ENCODE assay signal across 9 cellular contexts in genomic region chr19:16445238-16446107, GRCh38. TPM values are rescaled to one million over a fixed set of nuclear protein-coding genes. Genes with fewer than 3 reads are reported as not detected.
DNase-seq lines count a peak whose midpoint lies in the region; ATAC-seq and TF ChIP-seq lines count a peak whose summit lies in the region.
"Had no signal": no experiment of that assay in that cellular context is flagged by ENCODE, and none has a peak within 500 bp of the region (broad histone marks: within the 10 kb centered on the region; RNA-seq: fewer than 3 reads in every experiment).

No MANE protein-coding gene starts in this region.

- TF ChIP-seq CTCF in neural crest cell (conservative IDR thresholded peaks at IDR 0.05), result no peak

- H3K4me3 Mint-ChIP-seq in T-helper 17 cell (no peak overlapping the region), neural crest cell (no peak overlapping the region)

- H3K36me3 Mint-ChIP-seq in T-helper 17 cell (ENCODE audit: low read depth) (peaks cover 2% of the 10 kb centered on the region), neural crest cell (ENCODE audit: low read depth) (peaks cover 6% of the 10 kb centered on the region)

- no peaks in the 10 kb centered on the region for H3K9me3 ChIP-seq in T-helper 17 cell (ENCODE audit: control insufficient read depth, low read length, poor library complexity, severe bottlenecking)
- H3K9me3 ChIP-seq: A549 had no signal

- H3K27me3 Mint-ChIP-seq in T-helper 17 cell (no peaks in the 10 kb centered on the region), neural crest cell (ENCODE audit: low read depth) (no peaks in the 10 kb centered on the region)

- no peaks in the 10 kb centered on the region for H3K9me3 Mint-ChIP-seq in neural crest cell

- H3K27ac Mint-ChIP-seq in T-helper 17 cell, result peak overlapping the region; percentile 27
- H3K27ac Mint-ChIP-seq in neural crest cell (ENCODE audit: unreplicated experiment), result peak overlapping the region; percentile 37

- DNase-seq in NCI-H2081 (lab: John Stamatoyannopoulos, UW) (peak; percentile 7 to 17), NCI-H2081 treated with DMSO at 0.1 percent for 48 hours (lab: John Stamatoyannopoulos, UW) (no peak), T-helper 17 cell (no peak), neural crest cell (ENCODE audit: low read depth, low spot score) (no peak), dedifferentiated amniotic fluid mesenchymal stem cell (ENCODE audit: extremely low spot score) (no peak), activated gamma-delta T cell treated with Interleukin-2 at 50 U/mL for 16 hours (no peak)
- DNase-seq in effector CD8-positive, alpha-beta T cell (lab: John Stamatoyannopoulos, UW), result no peak

- ATAC-seq in HG03196 (IDR thresholded peaks at IDR 0.05; ENCODE audit: unreplicated experiment), result peak; percentile 38
- ATAC-seq in T-helper 17 cell, result peak; percentile 21

- H3K4me1 Mint-ChIP-seq in T-helper 17 cell (peaks cover 46% of the 10 kb centered on the region), neural crest cell (peaks cover 56% of the 10 kb centered on the region)

RNA-seq across cellular contexts. Expression of gene EPS15L1, which starts 26.3 kb away (rescaled TPM):
- 10 to 100 TPM; 42.7 to 44.1 TPM for total RNA-seq in T-helper 17 cell
- 57.6 and 62.9 TPM in 2 replicates for total RNA-seq in neural crest cell

RNA-seq across cellular contexts. Expression of gene CALR3, which starts 50.5 kb away (rescaled TPM):
- total RNA-seq in T-helper 17 cell, result not detected
- total RNA-seq in neural crest cell, result not detected in 2 replicates

RNA-seq across cellular contexts. Expression of gene C19orf44, which starts 50.7 kb away (rescaled TPM):
- total RNA-seq in T-helper 17 cell (1 to 10 TPM; 1.3 to 2.1 TPM), neural crest cell (9.0 and 9.6 TPM in 2 replicates)

Comparison
In these comparisons a context has a peak if more than half of its experiments do, and no peak if none do; other contexts are left out.
1. DNase-seq: peak in NCI-H2081 (2 of 2); none in NCI-H2081 treated with DMSO at 0.1 percent for 48 hours (single experiment), T-helper 17 cell (0 of 3), neural crest cell (single experiment), effector CD8-positive, alpha-beta T cell (single experiment), dedifferentiated amniotic fluid mesenchymal stem cell (single experiment) and activated gamma-delta T cell treated with Interleukin-2 at 50 U/mL for 16 hours (single experiment).